In genomic region chr7:158280467-158281154, GRCh38 we compare ENCODE assay signal across 18 cellular contexts.
"Had no signal": no experiment of that assay in that cellular context is flagged by ENCODE, and none has a peak within 500 bp of the region (broad histone marks: within the 10 kb centered on the region; RNA-seq: fewer than 3 reads in every experiment).

No MANE protein-coding gene starts in this region.

- H3K9me3 ChIP-seq: pancreas, right lobe of liver, uterus had no signal

- H3K36me3 ChIP-seq: cardiac muscle cell, left lung, neural progenitor cell, pancreas, right lobe of liver, uterus had no signal

- H3K4me3 Mint-ChIP-seq: activated naive CD8-positive, alpha-beta T cell treated with anti-CD3 and anti-CD28 coated beads for 36 hours; activated T-helper 1 cell treated with anti-CD3 and anti-CD28 coated beads, Interleukin-12 subunit alpha, Interleukin-12 subunit beta, Interleukin-2, Interleukin-4 antibody, amounts not matched to agents 30 ng/mL and 10 ng/mL and 1 ng/mL, durations not matched to agents 14 hours and 24 hours and 36 hours; endodermal cell; neural progenitor cell; stimulated activated memory B cell treated with anti-CD40 and anti-IgM and Interleukin-4, amounts not matched to agents 10 μg/mL and 1 μg/mL and 100 μg/mL, for 72 hours had no signal

- H3K9me3 Mint-ChIP-seq: activated naive CD8-positive, alpha-beta T cell treated with anti-CD3 and anti-CD28 coated beads for 36 hours; endodermal cell; neural progenitor cell had no signal

- ATAC-seq: foreskin keratinocyte; left lung; pancreas; right lobe of liver; stimulated activated memory B cell treated with anti-CD40 and anti-IgM and Interleukin-4, amounts not matched to agents 10 μg/mL and 1 μg/mL and 100 μg/mL, for 72 hours had no signal

- H3K4me1 ChIP-seq: foreskin keratinocyte, left lung, pancreas, right lobe of liver, uterus had no signal

- H3K36me3 Mint-ChIP-seq: activated naive CD8-positive, alpha-beta T cell treated with anti-CD3 and anti-CD28 coated beads for 36 hours; neural progenitor cell; stimulated activated memory B cell treated with anti-CD40 and anti-IgM and Interleukin-4, amounts not matched to agents 10 μg/mL and 1 μg/mL and 100 μg/mL, for 72 hours had no signal

- H3K27me3 Mint-ChIP-seq: activated naive CD8-positive, alpha-beta T cell treated with anti-CD3 and anti-CD28 coated beads for 36 hours; stimulated activated memory B cell treated with anti-CD40 and anti-IgM and Interleukin-4, amounts not matched to agents 10 μg/mL and 1 μg/mL and 100 μg/mL, for 72 hours had no signal

- H3K4me3 ChIP-seq: cardiac muscle cell, left lung, neural progenitor cell, pancreas, right lobe of liver, smooth muscle cell, uterus had no signal

- DNase-seq: activated CD4-positive, alpha-beta T cell treated with anti-CD3 and anti-CD28 coated beads, Interleukin-2, amount 50 U/mL, for 48 hours; activated naive CD4-positive, alpha-beta T cell; activated naive CD8-positive, alpha-beta T cell treated with anti-CD3 and anti-CD28 coated beads for 36 hours; amniotic stem cell; endodermal cell; foreskin keratinocyte; glutamatergic neuron; hippocampal formation; left lung; right lobe of liver; stimulated activated CD4-positive, alpha-beta T cell treated with anti-CD3 and anti-CD28 coated beads, Interleukin-4, amount 100 ng/mL, for 4 hours had no signal

- H3K27me3 ChIP-seq: cardiac muscle cell, foreskin keratinocyte, left lung, neural progenitor cell, pancreas, right lobe of liver, uterus had no signal

- H3K27ac ChIP-seq: cardiac muscle cell, foreskin keratinocyte, left lung, neural progenitor cell, pancreas, right lobe of liver, uterus had no signal

- H3K27ac Mint-ChIP-seq: activated naive CD8-positive, alpha-beta T cell treated with anti-CD3 and anti-CD28 coated beads for 36 hours; activated T-helper 1 cell treated with anti-CD3 and anti-CD28 coated beads, Interleukin-12 subunit alpha, Interleukin-12 subunit beta, Interleukin-2, Interleukin-4 antibody, amounts not matched to agents 30 ng/mL and 10 ng/mL and 1 ng/mL, durations not matched to agents 14 hours and 24 hours and 36 hours; endodermal cell; neural progenitor cell; stimulated activated memory B cell treated with anti-CD40 and anti-IgM and Interleukin-4, amounts not matched to agents 10 μg/mL and 1 μg/mL and 100 μg/mL, for 72 hours had no signal

- H3K4me1 Mint-ChIP-seq: activated naive CD8-positive, alpha-beta T cell treated with anti-CD3 and anti-CD28 coated beads for 36 hours; endodermal cell; stimulated activated memory B cell treated with anti-CD40 and anti-IgM and Interleukin-4, amounts not matched to agents 10 μg/mL and 1 μg/mL and 100 μg/mL, for 72 hours had no signal
